In the genomic region with DNA sequence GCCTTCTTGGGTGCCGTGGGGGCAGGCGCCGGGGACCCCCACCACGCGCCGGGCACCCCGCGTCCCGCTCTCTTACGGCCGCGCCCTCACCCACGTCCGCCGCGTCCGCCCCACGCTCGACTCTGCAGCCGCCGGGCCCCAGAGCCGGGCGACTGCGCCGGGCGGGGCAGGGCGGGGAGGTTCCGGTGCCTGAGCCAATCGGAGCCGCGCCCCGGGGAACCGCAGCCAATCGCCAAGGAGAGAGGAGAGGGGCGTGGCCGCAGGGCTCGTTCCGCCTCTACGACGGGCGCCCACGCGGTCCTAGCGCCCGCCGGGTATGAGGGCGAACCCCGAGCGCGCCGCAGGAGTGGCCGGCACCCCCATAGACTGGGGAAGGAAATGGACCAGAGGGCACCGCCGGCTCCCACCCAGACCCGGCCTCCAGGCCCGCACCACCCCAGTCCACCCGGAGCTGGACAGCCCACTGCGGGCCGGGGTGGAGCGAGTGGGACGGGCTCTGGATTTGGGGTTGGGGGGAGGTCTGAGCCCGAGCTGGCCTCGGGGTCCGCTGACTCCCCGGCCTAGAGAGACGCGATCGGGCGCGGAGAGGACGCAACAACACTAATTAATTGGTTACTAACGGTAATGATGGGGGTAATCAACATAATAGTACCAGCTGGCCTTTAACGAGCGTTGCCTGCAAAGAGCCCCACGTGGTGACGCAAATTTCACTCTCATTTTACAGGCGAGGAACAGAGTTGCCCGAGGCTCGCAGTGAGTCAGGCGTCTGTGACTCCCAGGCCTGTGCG, we compare ENCODE assay signal across 8 cellular contexts. TPM values are rescaled to one million over a fixed set of nuclear protein-coding genes. Genes with fewer than 3 reads are reported as not detected.
DNase-seq lines count a peak whose midpoint lies in the region; FAIRE-seq and TF ChIP-seq lines count a peak whose summit lies in the region.

A gene (minus strand): TSS at position 126 of the 788 bp plus-strand sequence. CDS start 183 bp downstream, outside the sequence.

- H3K4me3 ChIP-seq in HAP-1 = peak within 1 kb of the TSS; percentile 61
- peak within 1 kb of the TSS; percentile 71 for H3K4me3 ChIP-seq in MG63
- H3K4me3 ChIP-seq in foreskin fibroblast (ENCODE audit: low read depth in 1 of 2, low read length in 2 of 2) = peak within 1 kb of the TSS; percentile 63 to 68
- H3K4me3 ChIP-seq in neuron (ENCODE audit: low read length) = peak within 1 kb of the TSS; percentile 62

- in situ Hi-C loops in HAP-1 (cut with MboI; ENCODE audit: low sequenced_read_pairs) = no loop called here

- H3K9me3 ChIP-seq in HAP-1 (no peaks in the 10 kb centered on the region), MG63 (no peaks in the 10 kb centered on the region), neuron (ENCODE audit: low read length) (no peaks in the 10 kb centered on the region)

- DNase-seq in HAP-1 (ENCODE audit: low spot score in 2 of 2) (peak; percentile 83 to 97), MG63 (peak; percentile 88), SHP77 (lab: John Stamatoyannopoulos, UW) (peak; percentile 87 to 92), activated gamma-delta T cell (lab: John Stamatoyannopoulos, UW) (peak; percentile 94), foreskin fibroblast (peak; percentile 92 to 99), stromal cell of bone marrow (ENCODE audit: low read depth) (peak; percentile 90)

- FAIRE-seq in G401.6 (lab: Jason Lieb, UNC) = peak; percentile 95

- no peaks in the 10 kb centered on the region for H3K27me3 ChIP-seq in HAP-1 (ENCODE audit: low read depth)
- H3K27me3 ChIP-seq in MG63 = no peaks in the 10 kb centered on the region
- H3K27me3 ChIP-seq in neuron (ENCODE audit: insufficient read depth, low read length) = no peaks in the 10 kb centered on the region

- H3K4me1 ChIP-seq in HAP-1 = 0 out of 2 replicates have a peak, but pooled peaks cover 3% of the 10 kb centered on the region
- H3K4me1 ChIP-seq in neuron (ENCODE audit: insufficient read depth, low read length) = peaks cover 14% of the 10 kb centered on the region

- no peak for TF ChIP-seq CTCF in foreskin fibroblast (IDR thresholded peaks at IDR 0.05; ENCODE audit: low read depth, low read length)

- peak within 1 kb of the TSS; percentile 89 for H2AFZ ChIP-seq in neuron (ENCODE audit: low read depth, low read length)

- H3K36me3 ChIP-seq in HAP-1 (replicated peaks) (no peaks in the 10 kb centered on the region; the same call in 1 of the 2 replicates), MG63 (no peaks in the 10 kb centered on the region), neuron (ENCODE audit: insufficient read depth, low read length) (no peaks in the 10 kb centered on the region)

RNA-seq across cellular contexts. Expression of the gene that starts here (rescaled TPM):
- total RNA-seq in MG63 (2014; rRNA removed; shearing (Covaris generic); ENCODE audit: low replicate concordance) = 17.6 and 26.4 TPM in 2 replicates

Comparison
In these comparisons a context has a peak if more than half of its experiments do, and no peak if none do; other contexts are left out.
1. Peak in every context shown above with its lines: DNase-seq and H3K4me3 ChIP-seq.